Comparison of ENCODE assay signal across 8 cellular contexts in genomic region chr7:74092321-74092963, GRCh38. TPM values are rescaled to one million over a fixed set of nuclear protein-coding genes. Genes with fewer than 3 reads are reported as not detected.
A peak's percentile ranks its signal among the peaks of the same experiment; 100 is the strongest.
DNase-seq lines count a peak whose midpoint lies in the region; ATAC-seq and TF ChIP-seq lines count a peak whose summit lies in the region.

No MANE protein-coding gene starts in this region.

- peak overlapping the region; percentile 59; the same call in 1 of the 2 replicates for H3K4me3 ChIP-seq in GM08714 (ENCODE audit: low read length)

- TF ChIP-seq CTCF in chondrocyte (IDR thresholded peaks at IDR 0.05) = no peak
- no peak for TF ChIP-seq CTCF in neural crest cell (conservative IDR thresholded peaks at IDR 0.05)

- H3K36me3 Mint-ChIP-seq in chondrocyte (ENCODE audit: low read depth) (peaks cover 3% of the 10 kb centered on the region), neural crest cell (ENCODE audit: low read depth) (peaks cover 4% of the 10 kb centered on the region)

- no peak for DNase-seq in chondrocyte (ENCODE audit: low spot score)
- peak; percentile 53 for DNase-seq in neural crest cell (ENCODE audit: low read depth, low spot score)
- no peak for DNase-seq in foreskin melanocyte
- DNase-seq in stimulated activated CD4-positive, alpha-beta T cell treated with anti-CD3 and anti-CD28 coated beads, Interleukin-2, amount 100 ng/mL, for 24 hours = no peak
- no peak for DNase-seq in SHP77 treated with DMSO at 0.1 percent for 48 hours (lab: John Stamatoyannopoulos, UW)
- no peak for DNase-seq in DMS 273 (lab: John Stamatoyannopoulos, UW; ENCODE audit: unreplicated experiment)

- peak; percentile 9 for ATAC-seq in HG03064 (IDR thresholded peaks at IDR 0.05; ENCODE audit: low read depth, unreplicated experiment)

- H3K27me3 Mint-ChIP-seq in chondrocyte (ENCODE audit: low read depth) (no peaks in the 10 kb centered on the region), neural crest cell (ENCODE audit: low read depth) (no peaks in the 10 kb centered on the region)

- H3K27ac Mint-ChIP-seq in chondrocyte (ENCODE audit: unreplicated experiment) = peak overlapping the region; percentile 36
- peak overlapping the region; percentile 24 for H3K27ac Mint-ChIP-seq in neural crest cell (ENCODE audit: unreplicated experiment)

- H3K4me1 Mint-ChIP-seq in chondrocyte (ENCODE audit: low read depth) (peaks cover 34% of the 10 kb centered on the region), neural crest cell (peaks cover 30% of the 10 kb centered on the region)

- H3K4me3 Mint-ChIP-seq in chondrocyte (ENCODE audit: unreplicated experiment) (no peak overlapping the region), neural crest cell (peak overlapping the region; percentile 23)

- H3K9me3 Mint-ChIP-seq in chondrocyte (ENCODE audit: low read depth) (no peaks in the 10 kb centered on the region), neural crest cell (no peaks in the 10 kb centered on the region)

RNA-seq across cellular contexts. Expression of gene LIMK1, which starts 8.8 kb away (rescaled TPM):
- total RNA-seq in chondrocyte (39.1 to 46.5 TPM (median 41.5 TPM) in 3 replicates), neural crest cell (80.4 and 82.1 TPM in 2 replicates)
